Comparison of ENCODE assay signal across 11 cellular contexts in the genomic region with DNA sequence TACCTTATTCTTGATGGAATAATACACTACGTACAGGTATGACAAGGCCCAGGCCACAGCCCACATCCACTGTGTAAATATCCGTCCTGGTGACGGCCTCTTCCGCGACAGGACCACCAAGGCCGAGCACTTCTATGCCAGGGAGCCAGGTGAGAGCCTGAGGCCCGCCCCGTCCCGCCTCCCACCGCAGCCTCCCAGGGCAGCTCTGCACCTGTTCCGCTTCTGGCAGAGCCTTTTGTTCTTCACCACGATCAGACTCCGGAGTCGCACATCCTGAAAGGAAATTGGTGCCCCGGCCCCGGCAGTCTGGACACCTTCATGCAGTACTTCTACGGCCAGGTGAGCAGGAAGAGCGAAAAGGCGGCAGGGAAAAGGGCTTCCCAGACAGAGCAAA. TPM values are rescaled to one million over a fixed set of nuclear protein-coding genes. Genes with fewer than 3 reads are reported as not detected.
DNase-seq lines count a peak whose midpoint lies in the region; ATAC-seq and TF ChIP-seq lines count a peak whose summit lies in the region.
"Had no signal": no experiment of that assay in that cellular context is flagged by ENCODE, and none has a peak within 500 bp of the region (broad histone marks: within the 10 kb centered on the region; RNA-seq: fewer than 3 reads in every experiment).

No MANE protein-coding gene starts in this region.

- H3K79me1 ChIP-seq in IMR-90 (ENCODE audit: low read depth in 1 of 2, low read length in 2 of 2) = no peaks in the 10 kb centered on the region

- no peak overlapping the region for H3K18ac ChIP-seq in IMR-90 (ENCODE audit: low read depth, low read length)

- 59% methylated on average over 8 of the region's 19 CpGs; no CpG with 5 or more reads in 1 of the 2 experiments for WGBS in IMR-90 (ENCODE audit: extremely low coverage in 2 of 2, insufficient read length in 1 of 2), 2 experiments

- H4K5ac ChIP-seq in IMR-90 (ENCODE audit: low read depth, low read length) = no peak overlapping the region

- dilution Hi-C loops in IMR-90 (cut with HindIII; ENCODE audit: low sequenced_read_pairs, unreplicated experiment) = no loop called here

- in situ Hi-C loops in IMR-90 (cut with MboI; ENCODE audit: low sequenced_read_pairs) = no loop called here

- peaks cover 31% of the 10 kb centered on the region for H3K27me3 Mint-ChIP-seq in memory B cell
- peaks cover 26% of the 10 kb centered on the region for H3K27me3 Mint-ChIP-seq in activated CD4-positive, alpha-beta T cell treated with anti-CD3 and anti-CD28 coated beads, Interleukin-2, amount 10 ng/mL, durations not matched to agents 7 days and 5 days

- TF ChIP-seq RAD21 in IMR-90 (IDR thresholded peaks at IDR 0.05; ENCODE audit: low read length) = no peak

- no peak overlapping the region for H2BK20ac ChIP-seq in IMR-90 (ENCODE audit: low read depth, low read length)

- BruUV-seq in IMR-90 (replicated peaks; lab: Mats Ljungman, UMichigan) = no TSS peak
- no TSS peak for BruUV-seq in PC-3 (replicated peaks; lab: Mats Ljungman, UMichigan)

- TF ChIP-seq CTCF in IMR-90 (conservative IDR thresholded peaks at IDR 0.05; ENCODE audit: low read depth, low read length) (no peak), PC-3 (conservative IDR thresholded peaks at IDR 0.05; ENCODE audit: low read depth, low read length) (no peak)

- no peaks in the 10 kb centered on the region for H3F3A ChIP-seq in PC-3 (ENCODE audit: low read length, unreplicated experiment)

- H2BK120ac ChIP-seq in IMR-90 (ENCODE audit: low read depth, low read length) = no peak overlapping the region

- peak; percentile 69 for DNase-seq in DMS153 (lab: John Stamatoyannopoulos, UW)
- DNase-seq in IMR-90 = no peak
- DNase-seq in PC-3 = peak; percentile 46
- no peak for DNase-seq in memory B cell (ENCODE audit: low spot score in 2 of 2)
- no peak for DNase-seq in medulla oblongata (ENCODE audit: extremely low spot score)
- no peak for DNase-seq in activated CD4-positive, alpha-beta T cell treated with anti-CD3 and anti-CD28 coated beads, Interleukin-2, amount 10 ng/mL, durations not matched to agents 7 days and 5 days
- DNase-seq: activated CD4-positive, alpha-beta T cell treated with anti-CD3 and anti-CD28 coated beads for 4 hours; activated naive CD4-positive, alpha-beta T cell treated with Interleukin-2 at 50 U/mL for 16 hours; occipital lobe had no signal

- no peaks in the 10 kb centered on the region for H3K9me1 ChIP-seq in IMR-90 (ENCODE audit: insufficient read depth, low read length)

- intact Hi-C loops in IMR-90 (cut with micrococcal nuclease) (no loop called here), PC-3 (cut with micrococcal nuclease) (loop anchor here (10.0 kb wide), 1 partner anchor 110 kb away; no protein-coding TSS in a partner anchor)

- H3K79me2 ChIP-seq in PC-3 (ENCODE audit: low read length) = no peaks in the 10 kb centered on the region

- no peak overlapping the region for H3K56ac ChIP-seq in IMR-90 (ENCODE audit: extremely low read depth, insufficient read depth, low read length)

- H4K20me1 ChIP-seq in IMR-90 (ENCODE audit: insufficient read depth, low read length) = no peaks in the 10 kb centered on the region
- H4K20me1 ChIP-seq in PC-3 (ENCODE audit: low read length) = no peaks in the 10 kb centered on the region

- ATAC-seq in IMR-90 (ENCODE audit: low read depth) (no peak), PC-3 (no peak), memory B cell (ENCODE audit: low read depth) (peak; percentile 18), GM21423 (IDR thresholded peaks at IDR 0.05; ENCODE audit: unreplicated experiment) (no peak), esophagus mucosa (no peak)

- no peak overlapping the region for H2BK5ac ChIP-seq in IMR-90 (ENCODE audit: low read depth, low read length, poor library complexity, severe bottlenecking)

- H2AFZ ChIP-seq in IMR-90 (replicated peaks; ENCODE audit: low read length, poor library complexity) (peak overlapping the region; percentile 58), PC-3 (ENCODE audit: low read length) (peak overlapping the region; percentile 91)

- POLR2A ChIA-PET in IMR-90 (lab: Charles Lee; ENCODE audit: unreplicated experiment) = no interaction called here
- POLR2A ChIA-PET in PC-3 (lab: Charles Lee; ENCODE audit: unreplicated experiment) = interaction anchor here (0.6 kb wide), 1 partner anchor 589 kb away, joined by 9 read pairs; no protein-coding TSS in a partner anchor
- POLR2A ChIA-PET in activated CD4-positive, alpha-beta T cell treated with anti-CD3 and anti-CD28 coated beads, Interleukin-2, amount 10 ng/mL, durations not matched to agents 7 days and 5 days (lab: Charles Lee) = no interaction called here

- H3K27ac ChIP-seq in IMR-90 (ENCODE audit: insufficient read depth, low read length) (no peak overlapping the region), PC-3 (ENCODE audit: low read length) (no peak overlapping the region)

- CTCF ChIA-PET in IMR-90 (lab: Yijun Ruan, JAX) = no interaction called here
- CTCF ChIA-PET in PC-3 (lab: Charles Lee) = no interaction called here
- CTCF ChIA-PET in activated CD4-positive, alpha-beta T cell treated with anti-CD3 and anti-CD28 coated beads, Interleukin-2, amount 10 ng/mL, durations not matched to agents 7 days and 5 days (lab: Charles Lee) = no interaction called here

- H3K36me3 Mint-ChIP-seq in memory B cell = peaks cover 5% of the 10 kb centered on the region
- no peaks in the 10 kb centered on the region for H3K36me3 Mint-ChIP-seq in activated CD4-positive, alpha-beta T cell treated with anti-CD3 and anti-CD28 coated beads, Interleukin-2, amount 10 ng/mL, durations not matched to agents 7 days and 5 days (ENCODE audit: low read depth)

- no peak overlapping the region for H2AK9ac ChIP-seq in IMR-90 (replicated peaks; ENCODE audit: low read depth, low read length, poor library complexity)

- H3K36me3 ChIP-seq in IMR-90 (ENCODE audit: control insufficient read depth, insufficient read depth, low read length) (no peaks in the 10 kb centered on the region), PC-3 (ENCODE audit: low read depth, low read length) (no peaks in the 10 kb centered on the region)

- no peak overlapping the region for H4K91ac ChIP-seq in IMR-90 (ENCODE audit: insufficient read depth, low read depth, low read length)

- TF ChIP-seq POLR2A in IMR-90 (IDR thresholded peaks at IDR 0.05; ENCODE audit: low read depth, low read length) = no peak

- no peak overlapping the region for H2AK5ac ChIP-seq in IMR-90 (ENCODE audit: low read depth, low read length)

- H3K9me3 Mint-ChIP-seq in memory B cell = peaks cover 3% of the 10 kb centered on the region
- no peaks in the 10 kb centered on the region for H3K9me3 Mint-ChIP-seq in activated CD4-positive, alpha-beta T cell treated with anti-CD3 and anti-CD28 coated beads, Interleukin-2, amount 10 ng/mL, durations not matched to agents 7 days and 5 days

- no peak overlapping the region for H3K27ac Mint-ChIP-seq in memory B cell
- no peak overlapping the region for H3K27ac Mint-ChIP-seq in activated CD4-positive, alpha-beta T cell treated with anti-CD3 and anti-CD28 coated beads, Interleukin-2, amount 10 ng/mL, durations not matched to agents 7 days and 5 days

- H3K4me2 ChIP-seq in IMR-90 (ENCODE audit: low read depth, low read length) (no peak overlapping the region), PC-3 (ENCODE audit: low read length) (peak overlapping the region; percentile 95)

- no peak overlapping the region for H3K4me3 Mint-ChIP-seq in memory B cell
- no peak overlapping the region for H3K4me3 Mint-ChIP-seq in activated CD4-positive, alpha-beta T cell treated with anti-CD3 and anti-CD28 coated beads, Interleukin-2, amount 10 ng/mL, durations not matched to agents 7 days and 5 days

- H3K9ac ChIP-seq in IMR-90 (ENCODE audit: low read depth, low read length) (no peak overlapping the region), PC-3 (ENCODE audit: low read length) (peak overlapping the region; percentile 39)

- H3K23ac ChIP-seq in IMR-90 (ENCODE audit: low read depth, low read length) = no peak overlapping the region

- peaks cover 10% of the 10 kb centered on the region for H3K4me1 Mint-ChIP-seq in memory B cell
- H3K4me1 Mint-ChIP-seq in activated CD4-positive, alpha-beta T cell treated with anti-CD3 and anti-CD28 coated beads, Interleukin-2, amount 10 ng/mL, durations not matched to agents 7 days and 5 days = peaks cover 14% of the 10 kb centered on the region

- H3K9me3 ChIP-seq in IMR-90 (ENCODE audit: control insufficient read depth, insufficient read depth, low read length) (no peaks in the 10 kb centered on the region), PC-3 (ENCODE audit: low read length) (no peaks in the 10 kb centered on the region)

- H3K4me1 ChIP-seq in IMR-90 (ENCODE audit: control insufficient read depth, insufficient read depth, low read length) (peaks cover 3% of the 10 kb centered on the region; the same call in 1 of the 2 replicates), PC-3 (ENCODE audit: insufficient read depth, low read length) (peaks cover 23% of the 10 kb centered on the region)

- H3K4me3 ChIP-seq in IMR-90 (ENCODE audit: insufficient read depth, low read depth, low read length) (no peak overlapping the region), PC-3 (ENCODE audit: low read length) (peak overlapping the region; percentile 74)

- H3K27me3 ChIP-seq in IMR-90 (ENCODE audit: control insufficient read depth, insufficient read depth, low read length) (peaks cover 22% of the 10 kb centered on the region), PC-3 (ENCODE audit: low read length) (no peaks in the 10 kb centered on the region)

- no peak overlapping the region for H3K4ac ChIP-seq in IMR-90 (ENCODE audit: low read depth, low read length)

- no peak overlapping the region for H2BK15ac ChIP-seq in IMR-90 (ENCODE audit: low read depth, low read length)

- no peaks in the 10 kb centered on the region for H3K9me2 ChIP-seq in PC-3 (replicated peaks; ENCODE audit: low read length)

- H4K8ac ChIP-seq in IMR-90 (ENCODE audit: low read depth in 2 of 2, low read length in 2 of 2) = no peak overlapping the region

- H3K14ac ChIP-seq in IMR-90 (replicated peaks; ENCODE audit: low read depth, low read length) = no peak overlapping the region

RNA-seq across cellular contexts. Expression of gene ZNF358, which starts 10.6 kb away (rescaled TPM):
- total RNA-seq in IMR-90 (2012; rRNA removed) (5.4 and 9.2 TPM in 2 replicates), PC-3 (2014; rRNA removed) (41.6 and 53.4 TPM in 2 replicates), esophagus mucosa (11.2 TPM)
- 30.7 and 34.9 TPM in 2 replicates for polyA plus RNA-seq in IMR-90 (2012; rRNA removed)
- polyA plus RNA-seq in IMR-90 (2012; cell fraction: cytosol; rRNA removed) = 43.8 and 60.5 TPM in 2 replicates
- polyA plus RNA-seq in IMR-90 (2012; cell fraction: nucleus; rRNA removed; ENCODE audit: low replicate concordance) = 19.3 and 34.2 TPM in 2 replicates
- 1 to 10 TPM; 6.5 to 6.7 TPM for total RNA-seq in activated CD4-positive, alpha-beta T cell treated with anti-CD3 and anti-CD28 coated beads, Interleukin-2, amount 10 ng/mL, durations not matched to agents 7 days and 5 days

RNA-seq across cellular contexts. Expression of gene PEX11G, which starts 16.4 kb away (rescaled TPM):
- total RNA-seq in IMR-90 (2012; rRNA removed) = 0.72 and 1.1 TPM in 2 replicates
- 1.7 and 1.9 TPM in 2 replicates for polyA plus RNA-seq in IMR-90 (2012; rRNA removed)
- 2.8 and 3.6 TPM in 2 replicates for polyA plus RNA-seq in IMR-90 (2012; cell fraction: cytosol; rRNA removed)
- 0.76 and 2.7 TPM in 2 replicates for polyA plus RNA-seq in IMR-90 (2012; cell fraction: nucleus; rRNA removed; ENCODE audit: low replicate concordance)
- 6.6 and 8.6 TPM in 2 replicates for total RNA-seq in PC-3 (2014; rRNA removed)
- total RNA-seq in activated CD4-positive, alpha-beta T cell treated with anti-CD3 and anti-CD28 coated beads, Interleukin-2, amount 10 ng/mL, durations not matched to agents 7 days and 5 days = under 1 TPM; 0.46 to 0.67 TPM
- total RNA-seq in esophagus mucosa = 4.8 TPM

RNA-seq across cellular contexts. Expression of gene MCOLN1, which starts 17.1 kb away (rescaled TPM):
- 2.5 and 3.4 TPM in 2 replicates for total RNA-seq in IMR-90 (2012; rRNA removed)
- polyA plus RNA-seq in IMR-90 (2012; rRNA removed) = 19.6 and 24.3 TPM in 2 replicates
- polyA plus RNA-seq in IMR-90 (2012; cell fraction: cytosol; rRNA removed) = 13.9 and 26.7 TPM in 2 replicates
- polyA plus RNA-seq in IMR-90 (2012; cell fraction: nucleus; rRNA removed; ENCODE audit: low replicate concordance) = 48.5 and 136 TPM in 2 replicates
- 10.2 and 22.9 TPM in 2 replicates for total RNA-seq in PC-3 (2014; rRNA removed)
- 10 to 100 TPM; 13.2 to 14.8 TPM for total RNA-seq in activated CD4-positive, alpha-beta T cell treated with anti-CD3 and anti-CD28 coated beads, Interleukin-2, amount 10 ng/mL, durations not matched to agents 7 days and 5 days
- total RNA-seq in esophagus mucosa = 9.2 TPM

RNA-seq across cellular contexts. Expression of gene PNPLA6, which starts 30.2 kb away (rescaled TPM):
- total RNA-seq in IMR-90 (2012; rRNA removed) (17.9 and 20.0 TPM in 2 replicates), PC-3 (2014; rRNA removed) (217 and 291 TPM in 2 replicates), esophagus mucosa (48.1 TPM)
- 52.7 and 55.6 TPM in 2 replicates for polyA plus RNA-seq in IMR-90 (2012; rRNA removed)
- polyA plus RNA-seq in IMR-90 (2012; cell fraction: cytosol; rRNA removed) = 58.3 and 81.7 TPM in 2 replicates
- polyA plus RNA-seq in IMR-90 (2012; cell fraction: nucleus; rRNA removed; ENCODE audit: low replicate concordance) = 105 and 216 TPM in 2 replicates
- total RNA-seq in activated CD4-positive, alpha-beta T cell treated with anti-CD3 and anti-CD28 coated beads, Interleukin-2, amount 10 ng/mL, durations not matched to agents 7 days and 5 days = 100 to 1,000 TPM; 117 to 126 TPM

Comparison
In these comparisons a context has a peak if more than half of its experiments do, and no peak if none do; other contexts are left out.
1. DNase-seq: peak in DMS153 (single experiment) and PC-3 (single experiment); none in IMR-90 (single experiment), memory B cell (0 of 2), medulla oblongata (single experiment) and activated CD4-positive, alpha-beta T cell treated with anti-CD3 and anti-CD28 coated beads, Interleukin-2, amount 10 ng/mL, durations not matched to agents 7 days and 5 days (single experiment).